In genomic region chr16:87830673-87831420, GRCh38 we compare ENCODE assay signal across 1 cellular context.
TF ChIP-seq lines count a peak whose summit lies in the region.

No MANE protein-coding gene starts in this region.

TF ChIP-seq in HepG2, 621 proteins besides CTCF, POLR2A, EP300 and RAD21 (continued from another document and continues in another):
- no peak for TF ChIP-seq MTF1 (CRISPR knock-in tag; IDR thresholded peaks at IDR 0.05)
- TF ChIP-seq RBM22 (optimal IDR thresholded peaks at IDR 0.05; ENCODE audit: low read length), result peak; percentile 66
- TF ChIP-seq ZNF468 (CRISPR knock-in tag; IDR thresholded peaks at IDR 0.05), result no peak
- no peak for TF ChIP-seq LRRFIP1 (CRISPR knock-in tag; conservative IDR thresholded peaks at IDR 0.05)
- no peak for TF ChIP-seq ZNF788 (CRISPR knock-in tag; IDR thresholded peaks at IDR 0.05; ENCODE audit: borderline replicate concordance)
- TF ChIP-seq ZSCAN25 (CRISPR knock-in tag; IDR thresholded peaks at IDR 0.05), result 0 out of 2 replicates have a peak, but pooled peaks have one; percentile 26
- TF ChIP-seq ZBTB38 (CRISPR knock-in tag; IDR thresholded peaks at IDR 0.05), result 0 out of 2 replicates have a peak, but pooled peaks have one; percentile 30
- TF ChIP-seq IRX3 (CRISPR knock-in tag; IDR thresholded peaks at IDR 0.05; ENCODE audit: borderline replicate concordance, low read depth), result no peak
- no peak for TF ChIP-seq KLF15 (CRISPR knock-in tag; IDR thresholded peaks at IDR 0.05; ENCODE audit: borderline replicate concordance)
- no peak for TF ChIP-seq HMGXB4 (CRISPR knock-in tag; IDR thresholded peaks at IDR 0.05; ENCODE audit: borderline replicate concordance in 1 of 2, low read depth in 1 of 2)
- TF ChIP-seq HNF1A (IDR thresholded peaks at IDR 0.05; ENCODE audit: low read depth), result no peak
- TF ChIP-seq HNF1A (CRISPR knock-in tag; IDR thresholded peaks at IDR 0.05; ENCODE audit: borderline replicate concordance), result no peak
- no peak for TF ChIP-seq ZNF431 (CRISPR knock-in tag; IDR thresholded peaks at IDR 0.05; ENCODE audit: borderline replicate concordance, low read depth)
- TF ChIP-seq ZNF24 (IDR thresholded peaks at IDR 0.05), result no peak
- TF ChIP-seq ZFX (CRISPR knock-in tag; IDR thresholded peaks at IDR 0.05; ENCODE audit: low read depth), result 0 out of 2 replicates have a peak, but pooled peaks have one; percentile 27
- no peak for TF ChIP-seq ZNF777 (CRISPR knock-in tag; IDR thresholded peaks at IDR 0.05)
- TF ChIP-seq ZBED4 (CRISPR knock-in tag; IDR thresholded peaks at IDR 0.05; ENCODE audit: borderline replicate concordance), result no peak
- TF ChIP-seq HNF4G (IDR thresholded peaks at IDR 0.05; ENCODE audit: borderline replicate concordance, low read depth, low read length), result no peak
- TF ChIP-seq HNF4G (CRISPR knock-in tag; IDR thresholded peaks at IDR 0.05; ENCODE audit: borderline replicate concordance, low read depth), result no peak
- no peak for TF ChIP-seq ZBTB46 (CRISPR knock-in tag; IDR thresholded peaks at IDR 0.05; ENCODE audit: borderline replicate concordance)
- TF ChIP-seq RELA (CRISPR knock-in tag; IDR thresholded peaks at IDR 0.05), result no peak
- TF ChIP-seq PAXIP1 (CRISPR knock-in tag; conservative IDR thresholded peaks at IDR 0.05), result no peak
- no peak for TF ChIP-seq HBP1 (CRISPR knock-in tag; IDR thresholded peaks at IDR 0.05; ENCODE audit: low read depth)
- TF ChIP-seq TRIM24 (CRISPR knock-in tag; IDR thresholded peaks at IDR 0.05), result no peak
- no peak for TF ChIP-seq REXO4 (CRISPR knock-in tag; IDR thresholded peaks at IDR 0.05; ENCODE audit: borderline replicate concordance)
- no peak for TF ChIP-seq MYPOP (CRISPR knock-in tag; IDR thresholded peaks at IDR 0.05)
- TF ChIP-seq ZSCAN20 (CRISPR knock-in tag; IDR thresholded peaks at IDR 0.05; ENCODE audit: borderline replicate concordance), result no peak
- no peak for TF ChIP-seq UBTF (CRISPR knock-in tag; IDR thresholded peaks at IDR 0.05)
